In genomic region chr2:36854241-36854640, GRCh38 we compare ENCODE assay signal across 24 cellular contexts.
"Had no signal": no experiment of that assay in that cellular context is flagged by ENCODE, and none has a peak within 500 bp of the region (broad histone marks: within the 10 kb centered on the region; RNA-seq: fewer than 3 reads in every experiment).

No MANE protein-coding gene starts in this region.

- H3K27ac Mint-ChIP-seq: nephron progenitor cell; stimulated activated effector memory CD8-positive, alpha-beta T cell treated with anti-CD3 and anti-CD28 coated beads, Interleukin-12 subunit alpha, Interleukin-12 subunit beta, amount 100 ng/mL, for 72 hours had no signal

- H3K27ac ChIP-seq: coronary artery, esophagus muscularis mucosa, gastroesophageal sphincter, left ventricle myocardium inferior, lower lobe of right lung, parathyroid adenoma, psoas muscle, right lobe of liver, suprapubic skin, tibial artery, upper lobe of left lung, uterus had no signal

- H3K79me2 ChIP-seq: parathyroid adenoma had no signal

- H2AFZ ChIP-seq: parathyroid adenoma had no signal

- H3K36me3 ChIP-seq: uterus had no signal

- H3K27me3 ChIP-seq: esophagus muscularis mucosa, gastroesophageal sphincter, right lobe of liver, suprapubic skin, tibial artery, upper lobe of left lung, uterus had no signal

- H3K9ac ChIP-seq: parathyroid adenoma had no signal

- H3K4me3 ChIP-seq: coronary artery, esophagus muscularis mucosa, gastroesophageal sphincter, left ventricle myocardium inferior, lower lobe of right lung, psoas muscle, right lobe of liver, suprapubic skin, tibial artery, upper lobe of left lung, uterus had no signal

- H3K4me1 ChIP-seq: esophagus muscularis mucosa, gastroesophageal sphincter, left ventricle myocardium inferior, lower lobe of right lung, parathyroid adenoma, psoas muscle, right lobe of liver, suprapubic skin, tibial artery, upper lobe of left lung, uterus had no signal

- H3K9me3 Mint-ChIP-seq: immature natural killer cell; naive thymus-derived CD4-positive, alpha-beta T cell; nephron progenitor cell; stimulated activated effector memory CD8-positive, alpha-beta T cell treated with anti-CD3 and anti-CD28 coated beads, Interleukin-12 subunit alpha, Interleukin-12 subunit beta, amount 100 ng/mL, for 72 hours had no signal

- ATAC-seq: gastroesophageal sphincter; left cardiac atrium; lower lobe of right lung; naive thymus-derived CD4-positive, alpha-beta T cell; psoas muscle; right lobe of liver; stimulated activated effector memory CD8-positive, alpha-beta T cell treated with anti-CD3 and anti-CD28 coated beads, Interleukin-12 subunit alpha, Interleukin-12 subunit beta, amount 100 ng/mL, for 72 hours; stimulated activated naive CD8-positive, alpha-beta T cell treated with anti-CD3 and anti-CD28 coated beads, Interleukin-15, Interleukin-2, amounts not matched to agents 100 U/mL and 50 U/mL, for 24 hours had no signal

- H3K27me3 Mint-ChIP-seq: naive thymus-derived CD4-positive, alpha-beta T cell had no signal

- H3K4me1 Mint-ChIP-seq: nephron progenitor cell had no signal

- H3K9me3 ChIP-seq: esophagus muscularis mucosa, gastroesophageal sphincter, left ventricle myocardium inferior, lower lobe of right lung, psoas muscle, right lobe of liver, suprapubic skin, tibial artery, upper lobe of left lung, uterus had no signal

- DNase-seq: effector CD4-positive, alpha-beta T cell; immature natural killer cell; kidney; left cardiac atrium; left ventricle myocardium inferior; lower lobe of right lung; mesendoderm; naive thymus-derived CD4-positive, alpha-beta T cell; nephron progenitor cell; psoas muscle; retina; right lobe of liver; stimulated activated CD4-positive, alpha-beta T cell treated with anti-CD3 and anti-CD28 coated beads, Interleukin-4, amount 100 ng/mL, for 1 hour; stimulated activated CD8-positive, alpha-beta memory T cell treated with anti-CD3 and anti-CD28 coated beads, Interleukin-4, amount 100 ng/mL, for 48 hours; stimulated activated naive CD8-positive, alpha-beta T cell treated with anti-CD3 and anti-CD28 coated beads, Interleukin-15, Interleukin-2, amounts not matched to agents 100 U/mL and 50 U/mL, for 24 hours; tibial artery; upper lobe of left lung; uterus had no signal

- H3K4me3 Mint-ChIP-seq: immature natural killer cell; naive thymus-derived CD4-positive, alpha-beta T cell; nephron progenitor cell; stimulated activated effector memory CD8-positive, alpha-beta T cell treated with anti-CD3 and anti-CD28 coated beads, Interleukin-12 subunit alpha, Interleukin-12 subunit beta, amount 100 ng/mL, for 72 hours had no signal
